In the genomic region with DNA sequence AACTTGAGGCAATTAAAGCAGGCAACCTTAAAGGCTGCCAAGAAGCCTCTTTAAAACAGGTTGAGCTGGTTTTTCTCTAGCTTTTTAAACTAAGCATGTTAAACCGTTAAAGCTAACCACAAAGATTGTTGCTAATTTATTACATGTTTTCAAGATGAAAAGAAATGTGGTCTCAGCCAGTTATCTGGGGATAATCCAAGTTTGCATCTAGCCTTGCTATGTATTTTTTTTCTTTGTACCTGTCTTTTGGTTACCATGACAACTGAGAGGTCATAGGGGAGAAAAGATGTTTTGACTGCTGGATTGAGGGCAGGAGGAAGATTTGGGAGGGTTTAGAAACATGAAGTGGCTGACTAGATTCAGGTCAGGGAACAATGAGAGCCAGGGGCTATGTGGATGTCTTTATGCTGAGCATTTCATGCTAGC, we compare ENCODE assay signal across 9 cellular contexts. TPM values are rescaled to one million over a fixed set of nuclear protein-coding genes. Genes with fewer than 3 reads are reported as not detected.
DNase-seq lines count a peak whose midpoint lies in the region; ATAC-seq and TF ChIP-seq lines count a peak whose summit lies in the region.
"Had no signal": no experiment of that assay in that cellular context is flagged by ENCODE, and none has a peak within 500 bp of the region (broad histone marks: within the 10 kb centered on the region; RNA-seq: fewer than 3 reads in every experiment).

No MANE protein-coding gene starts in this region.

- 29 to 52% (median 34%) methylated on average over 1 of the region's 1 CpG for WGBS in psoas muscle, 3 donors

- H3K27me3 ChIP-seq in A673 (replicated peaks; ENCODE audit: insufficient read depth, low read depth, low read length, poor library complexity) (no peaks in the 10 kb centered on the region), lower lobe of right lung (ENCODE audit: low read depth) (no peaks in the 10 kb centered on the region), psoas muscle (ENCODE audit: insufficient read depth in 3 of 3, low read length in 2 of 3) (no peaks in the 10 kb centered on the region)

- H3K36me3 ChIP-seq in A673 (ENCODE audit: insufficient read depth, low read length, poor library complexity, severe bottlenecking) (no peaks in the 10 kb centered on the region), HEK293 (ENCODE audit: control insufficient read depth in 2 of 2, insufficient read depth in 1 of 2, low read length in 2 of 2) (no peaks in the 10 kb centered on the region), lower lobe of right lung (no peaks in the 10 kb centered on the region), psoas muscle (ENCODE audit: insufficient read depth in 1 of 2, low read depth in 1 of 2) (no peaks in the 10 kb centered on the region)

- peak overlapping the region; percentile 79 for H3K27ac Mint-ChIP-seq in activated T-helper 17 cell treated with anti-CD3 and anti-CD28 coated beads, Interleukin-2, amount 50 U/mL, for 72 hours
- H3K27ac Mint-ChIP-seq: nephron progenitor cell had no signal

- peaks cover 14% of the 10 kb centered on the region for H3K4me1 Mint-ChIP-seq in activated T-helper 17 cell treated with anti-CD3 and anti-CD28 coated beads, Interleukin-2, amount 50 U/mL, for 72 hours

- no TSS peak for BruUV-seq in A673 (replicated peaks; lab: Mats Ljungman, UMichigan)

- no peaks in the 10 kb centered on the region for H3K9me3 Mint-ChIP-seq in activated T-helper 17 cell treated with anti-CD3 and anti-CD28 coated beads, Interleukin-2, amount 50 U/mL, for 72 hours
- H3K9me3 Mint-ChIP-seq: nephron progenitor cell had no signal

- peak overlapping the region; percentile 31 for H3K4me3 Mint-ChIP-seq in activated T-helper 17 cell treated with anti-CD3 and anti-CD28 coated beads, Interleukin-2, amount 50 U/mL, for 72 hours
- H3K4me3 Mint-ChIP-seq: nephron progenitor cell had no signal

- CTCF ChIA-PET in A673 (lab: Charles Lee) = interaction anchor here (1.0 kb wide), 1 partner anchor 32 kb away, joined by 4 read pairs; no protein-coding TSS in a partner anchor
- CTCF ChIA-PET in HEK293 (lab: Yijun Ruan, JAX) = interaction anchor here (0.7 to 1.2 kb wide), 2 partner anchors 32 to 983 kb away, joined by 3 read pairs; no protein-coding TSS in a partner anchor

- H3K36me3 Mint-ChIP-seq in activated T-helper 17 cell treated with anti-CD3 and anti-CD28 coated beads, Interleukin-2, amount 50 U/mL, for 72 hours (ENCODE audit: low read depth) = no peaks in the 10 kb centered on the region

- H3K9me3 ChIP-seq in A673 (ENCODE audit: low read depth, low read length, poor library complexity, severe bottlenecking) (no peaks in the 10 kb centered on the region), HEK293 (ENCODE audit: control insufficient read depth, insufficient read depth, low read depth, low read length) (no peaks in the 10 kb centered on the region), lower lobe of right lung (no peaks in the 10 kb centered on the region), psoas muscle (no peaks in the 10 kb centered on the region)

- POLR2A ChIA-PET in A673 (lab: Charles Lee; ENCODE audit: low non-redundant PET) (no interaction called here), HEK293 (lab: Yijun Ruan, JAX) (no interaction called here)

- H3K4me1 ChIP-seq in A673 (ENCODE audit: insufficient read depth, low read length, poor library complexity, severe bottlenecking) (peaks cover 21% of the 10 kb centered on the region), HEK293 (ENCODE audit: control insufficient read depth, insufficient read depth, low read length) (peaks cover 10% of the 10 kb centered on the region), lower lobe of right lung (peaks cover 10% of the 10 kb centered on the region), psoas muscle (peaks cover 4% of the 10 kb centered on the region)

- no peak overlapping the region for H3K4me3 ChIP-seq in A673 (ENCODE audit: low read depth, low read length, poor library complexity, severe bottlenecking)
- H3K4me3 ChIP-seq in HEK293 (ENCODE audit: low read depth, low read length) = no peak overlapping the region
- H3K4me3 ChIP-seq in lower lobe of right lung = no peak overlapping the region
- no peak overlapping the region for H3K4me3 ChIP-seq in psoas muscle

- no peaks in the 10 kb centered on the region for H3K27me3 Mint-ChIP-seq in activated T-helper 17 cell treated with anti-CD3 and anti-CD28 coated beads, Interleukin-2, amount 50 U/mL, for 72 hours

- intact Hi-C loops in A673 (cut with micrococcal nuclease; ENCODE audit: unreplicated experiment) (no loop called here), lower lobe of right lung (cut with DNase I) (no loop called here), psoas muscle (cut with DNase I) (no loop called here)

- ATAC-seq in activated T-helper 17 cell treated with anti-CD3 and anti-CD28 coated beads, Interleukin-2, amount 50 U/mL, for 72 hours (replicated peaks) = peak; percentile 42
- ATAC-seq in lower lobe of right lung (peak; percentile 62 to 83), psoas muscle (no peak)

- H3K27ac ChIP-seq in A673 (ENCODE audit: low read depth, low read length, poor library complexity, severe bottlenecking) (no peak overlapping the region), HEK293 (ENCODE audit: extremely low read depth, low read depth, low read length) (peak overlapping the region; percentile 51; the same call in 1 of the 2 replicates), lower lobe of right lung (peak overlapping the region; percentile 42), psoas muscle (no peak overlapping the region)

- TF ChIP-seq CTCF in A673 (conservative IDR thresholded peaks at IDR 0.05; ENCODE audit: low read depth, low read length) (no peak), HEK293 (tag by site-specific recombination; IDR thresholded peaks at IDR 0.05) (no peak), lower lobe of right lung (IDR thresholded peaks at IDR 0.05) (no peak), psoas muscle (IDR thresholded peaks at IDR 0.05) (no peak)

- DNase-seq in A673 (ENCODE audit: low spot score) (peak; percentile 41), lower lobe of right lung (no peak), NCI-H1436 (lab: John Stamatoyannopoulos, UW) (no peak), GF-D8 (lab: John Stamatoyannopoulos, UW) (no peak), psoas muscle (no peak), NCI-H82 (lab: John Stamatoyannopoulos, UW) (no peak)

TF ChIP-seq in HEK293, 187 proteins besides CTCF, POLR2A, EP300 and RAD21 (continues in another document):
- TF ChIP-seq ZNF555 (tag by site-specific recombination; conservative IDR thresholded peaks at IDR 0.05) = no peak
- TF ChIP-seq, protein P1, sequence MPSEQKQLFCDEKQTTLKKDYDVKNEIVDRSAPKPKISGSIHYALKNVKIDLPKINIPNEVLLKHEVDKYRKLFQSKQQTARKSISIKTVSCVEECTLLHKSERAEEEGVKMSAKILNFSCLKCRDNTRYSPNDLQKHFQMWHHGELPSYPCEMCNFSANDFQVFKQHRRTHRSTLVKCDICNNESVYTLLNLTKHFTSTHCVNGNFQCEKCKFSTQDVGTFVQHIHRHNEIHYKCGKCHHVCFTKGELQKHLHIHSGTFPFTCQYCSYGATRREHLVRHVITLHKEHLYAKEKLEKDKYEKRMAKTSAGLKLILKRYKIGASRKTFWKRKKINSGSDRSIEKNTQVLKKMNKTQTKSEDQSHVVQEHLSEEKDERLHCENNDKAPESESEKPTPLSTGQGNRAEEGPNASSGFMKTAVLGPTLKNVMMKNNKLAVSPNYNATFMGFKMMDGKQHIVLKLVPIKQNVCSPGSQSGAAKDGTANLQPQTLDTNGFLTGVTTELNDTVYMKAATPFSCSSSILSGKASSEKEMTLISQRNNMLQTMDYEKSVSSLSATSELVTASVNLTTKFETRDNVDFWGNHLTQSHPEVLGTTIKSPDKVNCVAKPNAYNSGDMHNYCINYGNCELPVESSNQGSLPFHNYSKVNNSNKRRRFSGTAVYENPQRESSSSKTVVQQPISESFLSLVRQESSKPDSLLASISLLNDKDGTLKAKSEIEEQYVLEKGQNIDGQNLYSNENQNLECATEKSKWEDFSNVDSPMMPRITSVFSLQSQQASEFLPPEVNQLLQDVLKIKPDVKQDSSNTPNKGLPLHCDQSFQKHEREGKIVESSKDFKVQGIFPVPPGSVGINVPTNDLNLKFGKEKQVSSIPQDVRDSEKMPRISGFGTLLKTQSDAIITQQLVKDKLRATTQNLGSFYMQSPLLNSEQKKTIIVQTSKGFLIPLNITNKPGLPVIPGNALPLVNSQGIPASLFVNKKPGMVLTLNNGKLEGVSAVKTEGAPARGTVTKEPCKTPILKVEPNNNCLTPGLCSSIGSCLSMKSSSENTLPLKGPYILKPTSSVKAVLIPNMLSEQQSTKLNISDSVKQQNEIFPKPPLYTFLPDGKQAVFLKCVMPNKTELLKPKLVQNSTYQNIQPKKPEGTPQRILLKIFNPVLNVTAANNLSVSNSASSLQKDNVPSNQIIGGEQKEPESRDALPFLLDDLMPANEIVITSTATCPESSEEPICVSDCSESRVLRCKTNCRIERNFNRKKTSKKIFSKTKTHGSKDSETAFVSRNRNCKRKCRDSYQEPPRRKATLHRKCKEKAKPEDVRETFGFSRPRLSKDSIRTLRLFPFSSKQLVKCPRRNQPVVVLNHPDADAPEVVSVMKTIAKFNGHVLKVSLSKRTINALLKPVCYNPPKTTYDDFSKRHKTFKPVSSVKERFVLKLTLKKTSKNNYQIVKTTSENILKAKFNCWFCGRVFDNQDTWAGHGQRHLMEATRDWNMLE (tag by site-specific recombination; conservative IDR thresholded peaks at IDR 0.05; ENCODE audit: low read depth) = no peak
- TF ChIP-seq, protein P2, sequence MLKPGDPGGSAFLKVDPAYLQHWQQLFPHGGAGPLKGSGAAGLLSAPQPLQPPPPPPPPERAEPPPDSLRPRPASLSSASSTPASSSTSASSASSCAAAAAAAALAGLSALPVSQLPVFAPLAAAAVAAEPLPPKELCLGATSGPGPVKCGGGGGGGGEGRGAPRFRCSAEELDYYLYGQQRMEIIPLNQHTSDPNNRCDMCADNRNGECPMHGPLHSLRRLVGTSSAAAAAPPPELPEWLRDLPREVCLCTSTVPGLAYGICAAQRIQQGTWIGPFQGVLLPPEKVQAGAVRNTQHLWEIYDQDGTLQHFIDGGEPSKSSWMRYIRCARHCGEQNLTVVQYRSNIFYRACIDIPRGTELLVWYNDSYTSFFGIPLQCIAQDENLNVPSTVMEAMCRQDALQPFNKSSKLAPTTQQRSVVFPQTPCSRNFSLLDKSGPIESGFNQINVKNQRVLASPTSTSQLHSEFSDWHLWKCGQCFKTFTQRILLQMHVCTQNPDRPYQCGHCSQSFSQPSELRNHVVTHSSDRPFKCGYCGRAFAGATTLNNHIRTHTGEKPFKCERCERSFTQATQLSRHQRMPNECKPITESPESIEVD (tag by site-specific recombination; IDR thresholded peaks at IDR 0.05) = peak; percentile 34; the same call in 1 of the 2 replicates

RNA-seq across cellular contexts. Expression of gene PGM2L1, which starts 19.2 kb away (rescaled TPM):
- total RNA-seq in A673 (2021) = 16.1 and 18.2 TPM in 2 replicates
- 1 to 10 TPM; 5.1 to 7.9 TPM for total RNA-seq in activated T-helper 17 cell treated with anti-CD3 and anti-CD28 coated beads, Interleukin-2, amount 50 U/mL, for 72 hours
- total RNA-seq in lower lobe of right lung = 5.2 TPM
- total RNA-seq in psoas muscle = 10 to 100 TPM in 2 of 4 donors, 1 to 10 TPM in 2; 9.1 to 10.9 (median 10.2) TPM
- 1 to 10 TPM; 2.8 to 9.8 (median 3.6) TPM for polyA plus RNA-seq in psoas muscle

RNA-seq across cellular contexts. Expression of gene KCNE3, which starts 50.0 kb away (rescaled TPM):
- total RNA-seq in A673 (2021) (106 and 107 TPM in 2 replicates), lower lobe of right lung (34.9 TPM), psoas muscle (1 to 10 TPM; 1.0 to 3.3 (median 1.4) TPM)
- not detected for total RNA-seq in activated T-helper 17 cell treated with anti-CD3 and anti-CD28 coated beads, Interleukin-2, amount 50 U/mL, for 72 hours
- polyA plus RNA-seq in psoas muscle = under 1 TPM; 0.21 to 0.80 (median 0.72) TPM

Comparison
In these comparisons a context has a peak if more than half of its experiments do, and no peak if none do; other contexts are left out.
1. H3K27ac ChIP-seq: peak in HEK293 (single experiment) and lower lobe of right lung (single experiment); none in A673 (single experiment) and psoas muscle (single experiment).
2. ATAC-seq: peak in activated T-helper 17 cell treated with anti-CD3 and anti-CD28 coated beads, Interleukin-2, amount 50 U/mL, for 72 hours (single experiment) and lower lobe of right lung (2 of 2); none in psoas muscle (0 of 4).